ENCODE assay signal across 23 cellular contexts in the genomic region with DNA sequence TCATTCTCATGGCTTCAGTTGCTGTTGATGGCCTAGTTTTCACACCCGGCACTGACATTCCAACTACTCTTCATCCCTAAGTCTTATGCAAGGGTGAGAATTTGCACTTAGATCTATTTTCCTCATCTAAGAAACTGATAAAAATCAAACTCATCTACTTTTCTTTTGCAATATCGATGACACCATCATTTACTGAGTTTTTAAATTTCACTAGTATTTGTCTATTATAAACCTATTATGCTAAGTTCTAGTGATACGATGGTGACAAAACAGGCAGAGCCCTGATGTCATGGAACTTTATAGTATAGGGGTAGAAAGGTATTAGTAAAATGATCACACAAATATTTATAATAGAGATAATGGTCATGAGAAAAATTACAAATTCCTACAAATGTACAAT.
"Had no signal": no experiment of that assay in that cellular context is flagged by ENCODE, and none has a peak within 500 bp of the region (broad histone marks: within the 10 kb centered on the region; RNA-seq: fewer than 3 reads in every experiment).

No MANE protein-coding gene starts in this region.

- H3K27me3 Mint-ChIP-seq: memory B cell had no signal

- H3K27me3 ChIP-seq: body of pancreas, cardiac muscle cell, heart right ventricle, sigmoid colon, spleen, upper lobe of left lung had no signal

- FAIRE-seq: endometrium, keratinocyte had no signal

- H3K36me3 ChIP-seq: cardiac muscle cell, heart right ventricle, sigmoid colon, spleen, thoracic aorta, upper lobe of left lung had no signal

- H3K4me3 ChIP-seq: body of pancreas, cardiac muscle cell, heart right ventricle, sigmoid colon, spleen, thoracic aorta, upper lobe of left lung had no signal

- H3K9me3 Mint-ChIP-seq: activated naive CD4-positive, alpha-beta T cell treated with anti-CD3 and anti-CD28 coated beads, Interleukin-2, amount 10 ng/mL, durations not matched to agents 7 days and 5 days; activated T-cell treated with anti-CD3 and anti-CD28 coated beads, Interleukin-2, amount 50 U/mL, for 4 hours; memory B cell had no signal

- DNase-seq: activated CD4-positive, alpha-beta T cell treated with anti-CD3 and anti-CD28 coated beads for 1 hour; activated CD4-positive, alpha-beta T cell treated with anti-CD3 and anti-CD28 coated beads, Interleukin-2, amount 50 U/mL, for 1 hour; activated CD8-positive, alpha-beta T cell treated with anti-CD3 and anti-CD28 coated beads, Interleukin-2, amount 10 ng/mL, durations not matched to agents 7 days and 5 days; activated effector memory CD4-positive, alpha-beta T cell treated with Interleukin-2 at 50 U/mL for 16 hours; activated naive CD4-positive, alpha-beta T cell treated with anti-CD3 and anti-CD28 coated beads, Interleukin-2, amount 10 ng/mL, durations not matched to agents 7 days and 5 days; activated T-cell treated with anti-CD3 and anti-CD28 coated beads, Interleukin-2, amount 50 U/mL, for 4 hours; anterior cingulate cortex; body of pancreas; heart right ventricle; left colon; occipital lobe; sigmoid colon; spleen; stimulated activated CD4-positive, alpha-beta T cell treated with anti-CD3 and anti-CD28 coated beads, Interleukin-4, amount 100 ng/mL, for 1 hour; stimulated activated naive CD4-positive, alpha-beta T cell treated with Interleukin-2 at 50 U/mL for 16 hours; SW 1271; upper lobe of left lung had no signal

- H3K27ac Mint-ChIP-seq: activated CD8-positive, alpha-beta T cell treated with anti-CD3 and anti-CD28 coated beads, Interleukin-2, amount 10 ng/mL, durations not matched to agents 7 days and 5 days; activated naive CD4-positive, alpha-beta T cell treated with anti-CD3 and anti-CD28 coated beads, Interleukin-2, amount 10 ng/mL, durations not matched to agents 7 days and 5 days; memory B cell had no signal

- H3K9me3 ChIP-seq: heart right ventricle, sigmoid colon, spleen, thoracic aorta, upper lobe of left lung had no signal

- H3K27ac ChIP-seq: body of pancreas, cardiac muscle cell, heart right ventricle, sigmoid colon, spleen, thoracic aorta, upper lobe of left lung, VCaP had no signal

- H3K4me3 Mint-ChIP-seq: activated CD8-positive, alpha-beta T cell treated with anti-CD3 and anti-CD28 coated beads, Interleukin-2, amount 10 ng/mL, durations not matched to agents 7 days and 5 days; activated naive CD4-positive, alpha-beta T cell treated with anti-CD3 and anti-CD28 coated beads, Interleukin-2, amount 10 ng/mL, durations not matched to agents 7 days and 5 days; activated T-cell treated with anti-CD3 and anti-CD28 coated beads, Interleukin-2, amount 50 U/mL, for 4 hours; memory B cell had no signal

- ATAC-seq: activated CD8-positive, alpha-beta T cell treated with anti-CD3 and anti-CD28 coated beads, Interleukin-2, amount 10 ng/mL, durations not matched to agents 7 days and 5 days; activated T-cell treated with anti-CD3 and anti-CD28 coated beads, Interleukin-2, amount 50 U/mL, for 4 hours; body of pancreas; heart right ventricle; left colon had no signal
